ENCODE assay signal across 13 cellular contexts in the genomic region with DNA sequence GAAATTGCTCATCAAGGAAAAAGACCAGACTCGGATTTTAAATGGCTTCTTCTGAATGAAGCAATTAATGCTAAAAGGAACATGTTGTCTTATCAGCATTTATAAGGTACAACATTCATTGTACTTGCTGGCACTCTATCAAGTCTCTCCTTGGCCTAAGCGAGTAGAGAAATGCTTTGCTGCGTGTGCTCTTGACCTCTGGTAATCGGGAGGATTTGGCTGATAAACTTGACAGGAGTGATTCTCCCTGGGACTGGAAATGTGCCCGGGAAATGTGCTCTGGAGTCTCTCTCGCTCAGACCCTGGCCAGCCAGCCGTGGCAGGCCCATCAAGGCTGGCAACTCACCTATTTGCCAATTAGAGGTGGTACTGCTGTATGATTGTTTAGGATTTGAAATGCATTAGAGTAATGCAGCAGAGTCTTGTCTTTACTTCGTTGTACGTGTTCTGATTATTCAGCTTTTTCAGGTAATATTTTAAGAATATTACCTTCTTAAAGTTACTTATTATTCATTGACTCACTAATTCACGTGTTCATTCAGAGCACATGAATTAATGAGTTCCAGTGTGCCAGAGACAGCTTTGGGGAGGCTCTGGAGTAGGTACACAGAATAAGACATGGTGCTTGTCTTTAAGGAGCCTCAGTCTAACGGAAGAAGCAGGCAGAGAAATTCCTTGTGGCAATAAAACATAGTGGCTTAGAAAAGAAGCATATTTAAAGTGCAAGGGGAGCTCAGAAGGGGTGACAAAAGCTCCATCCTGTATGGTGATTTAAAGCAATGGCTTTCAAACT. TPM values are rescaled to one million over a fixed set of nuclear protein-coding genes. Genes with fewer than 3 reads are reported as not detected.
A peak's percentile ranks its signal among the peaks of the same experiment; 100 is the strongest.
DNase-seq lines count a peak whose midpoint lies in the region; ATAC-seq and TF ChIP-seq lines count a peak whose summit lies in the region.
"Had no signal": no experiment of that assay in that cellular context is flagged by ENCODE, and none has a peak within 500 bp of the region (broad histone marks: within the 10 kb centered on the region; RNA-seq: fewer than 3 reads in every experiment).

No MANE protein-coding gene starts in this region.

- no peak overlapping the region for H3K4me3 ChIP-seq in smooth muscle cell
- H3K4me3 ChIP-seq in GM23338, result no peak overlapping the region

- H3K27me3 ChIP-seq in smooth muscle cell (ENCODE audit: low read depth) (no peaks in the 10 kb centered on the region), GM23338 (ENCODE audit: insufficient read depth) (no peaks in the 10 kb centered on the region)

- peak overlapping the region; percentile 79 for H2AFZ ChIP-seq in smooth muscle cell (ENCODE audit: low read depth)
- H2AFZ ChIP-seq in GM23338, result no peak overlapping the region

- no peaks in the 10 kb centered on the region for H3K79me2 ChIP-seq in smooth muscle cell (ENCODE audit: low read depth)
- H3K79me2 ChIP-seq in GM23338 (replicated peaks; ENCODE audit: insufficient read depth), result no peaks in the 10 kb centered on the region

- ATAC-seq in left colon (peak; percentile 35), GM23338 (no peak)
- no peak for ATAC-seq in activated T-helper 17 cell treated with anti-CD3 and anti-CD28 coated beads, Interleukin-2, amount 50 U/mL, for 72 hours (replicated peaks)

- H3K27me3 Mint-ChIP-seq in activated T-helper 17 cell treated with anti-CD3 and anti-CD28 coated beads, Interleukin-2, amount 50 U/mL, for 72 hours, result no peaks in the 10 kb centered on the region
- H3K27me3 Mint-ChIP-seq in osteocyte (ENCODE audit: unreplicated experiment) (peaks cover 3% of the 10 kb centered on the region), GM23338 (ENCODE audit: insufficient read depth, low read depth, poor library complexity) (peaks cover 2% of the 10 kb centered on the region)
- H3K27me3 Mint-ChIP-seq: activated naive CD4-positive, alpha-beta T cell treated with anti-CD3 and anti-CD28 coated beads, Interleukin-2, amount 50 U/mL, for 24 hours had no signal

- H3F3A ChIP-seq in smooth muscle cell (ENCODE audit: low read depth), result no peaks in the 10 kb centered on the region
- H3F3A ChIP-seq in GM23338 (replicated peaks; ENCODE audit: low read depth), result no peaks in the 10 kb centered on the region

- H3K36me3 ChIP-seq in smooth muscle cell (ENCODE audit: low read depth) (no peaks in the 10 kb centered on the region), GM23338 (ENCODE audit: insufficient read depth) (no peaks in the 10 kb centered on the region)

- no peak for TF ChIP-seq CTCF in smooth muscle cell (IDR thresholded peaks at IDR 0.05; ENCODE audit: borderline replicate concordance, insufficient read depth, poor library complexity, severe bottlenecking)
- no peak for TF ChIP-seq CTCF in osteocyte (IDR thresholded peaks at IDR 0.05)
- no peak for TF ChIP-seq CTCF in GM13976 (IDR thresholded peaks at IDR 0.05; ENCODE audit: borderline replicate concordance, control extremely low read depth, extremely low read depth, insufficient read depth, missing control alignments)
- no peak for TF ChIP-seq CTCF in GM23338 (conservative IDR thresholded peaks at IDR 0.05; ENCODE audit: low read depth in 2 of 2)

- no peaks in the 10 kb centered on the region for H4K20me1 ChIP-seq in smooth muscle cell (ENCODE audit: low read depth)
- H4K20me1 ChIP-seq in GM23338 (replicated peaks; ENCODE audit: insufficient read depth), result no peaks in the 10 kb centered on the region

- no peak overlapping the region for H3K27ac Mint-ChIP-seq in activated T-helper 17 cell treated with anti-CD3 and anti-CD28 coated beads, Interleukin-2, amount 50 U/mL, for 72 hours
- no peak overlapping the region for H3K27ac Mint-ChIP-seq in osteocyte (ENCODE audit: unreplicated experiment)
- no peak overlapping the region for H3K27ac Mint-ChIP-seq in GM23338
- H3K27ac Mint-ChIP-seq: activated naive CD4-positive, alpha-beta T cell treated with anti-CD3 and anti-CD28 coated beads, Interleukin-2, amount 50 U/mL, for 24 hours had no signal

- H3K9me2 ChIP-seq in GM23338 (ENCODE audit: insufficient read depth), result 0 out of 2 replicates have a peak, but pooled peaks cover 2% of the 10 kb centered on the region

- DNase-seq in M059J (ENCODE audit: low read depth) (peak; percentile 18), astrocyte of the hippocampus (ENCODE audit: low read depth, low spot score) (peak; percentile 40), left colon (peak in 1 of 2 donors; percentile 47), smooth muscle cell (lab: John Stamatoyannopoulos, UW; ENCODE audit: unreplicated experiment) (no peak), osteocyte (ENCODE audit: extremely low spot score, unreplicated experiment) (no peak), GM13976 (ENCODE audit: low spot score) (no peak), GM23338 (ENCODE audit: low spot score) (no peak)
- DNase-seq: EL, H7, NCI-H1048, RPMI8226 had no signal

- H3K9me3 ChIP-seq in smooth muscle cell (replicated peaks; ENCODE audit: low read depth), result no peaks in the 10 kb centered on the region

- no peaks in the 10 kb centered on the region for H3K36me3 Mint-ChIP-seq in activated T-helper 17 cell treated with anti-CD3 and anti-CD28 coated beads, Interleukin-2, amount 50 U/mL, for 72 hours (ENCODE audit: low read depth)
- no peaks in the 10 kb centered on the region for H3K36me3 Mint-ChIP-seq in osteocyte (ENCODE audit: unreplicated experiment)
- H3K36me3 Mint-ChIP-seq in GM23338 (ENCODE audit: low read depth), result no peaks in the 10 kb centered on the region

- peak overlapping the region; percentile 55 for H3K4me2 ChIP-seq in smooth muscle cell
- H3K4me2 ChIP-seq in GM23338, result no peak overlapping the region

- H3K9ac ChIP-seq in smooth muscle cell (ENCODE audit: low read depth), result no peak overlapping the region

- H3K9me3 Mint-ChIP-seq in activated T-helper 17 cell treated with anti-CD3 and anti-CD28 coated beads, Interleukin-2, amount 50 U/mL, for 72 hours, result no peaks in the 10 kb centered on the region
- H3K9me3 Mint-ChIP-seq in osteocyte (ENCODE audit: unreplicated experiment) (no peaks in the 10 kb centered on the region), GM23338 (peaks cover 3% of the 10 kb centered on the region)
- H3K9me3 Mint-ChIP-seq: activated naive CD4-positive, alpha-beta T cell treated with anti-CD3 and anti-CD28 coated beads, Interleukin-2, amount 50 U/mL, for 24 hours had no signal

- H3K27ac ChIP-seq in smooth muscle cell (ENCODE audit: low read depth), result no peak overlapping the region
- no peak overlapping the region for H3K27ac ChIP-seq in GM23338 (ENCODE audit: low read depth)

- in situ Hi-C loops in GM13976 (cut with MboI; ENCODE audit: low sequenced_read_pairs, unreplicated experiment), result no loop called here

- H3K4me1 ChIP-seq in smooth muscle cell (ENCODE audit: low read depth) (no peaks in the 10 kb centered on the region), GM23338 (ENCODE audit: insufficient read depth) (no peaks in the 10 kb centered on the region; the same call in 1 of the 2 replicates)

- H3K4me3 Mint-ChIP-seq in activated T-helper 17 cell treated with anti-CD3 and anti-CD28 coated beads, Interleukin-2, amount 50 U/mL, for 72 hours, result no peak overlapping the region
- H3K4me3 Mint-ChIP-seq in osteocyte (ENCODE audit: unreplicated experiment) (no peak overlapping the region), GM23338 (no peak overlapping the region)
- H3K4me3 Mint-ChIP-seq: activated naive CD4-positive, alpha-beta T cell treated with anti-CD3 and anti-CD28 coated beads, Interleukin-2, amount 50 U/mL, for 24 hours had no signal

- 40% methylated on average over 11 of the region's 11 CpGs for WGBS in smooth muscle cell (ENCODE audit: low lambda C conversion rate)

- H3K4me1 Mint-ChIP-seq in activated T-helper 17 cell treated with anti-CD3 and anti-CD28 coated beads, Interleukin-2, amount 50 U/mL, for 72 hours, result no peaks in the 10 kb centered on the region
- peaks cover 2% of the 10 kb centered on the region for H3K4me1 Mint-ChIP-seq in osteocyte (ENCODE audit: unreplicated experiment)
- H3K4me1 Mint-ChIP-seq in GM23338, result peaks cover 2% of the 10 kb centered on the region; the same call in 2 of the 3 replicates
- H3K4me1 Mint-ChIP-seq: activated naive CD4-positive, alpha-beta T cell treated with anti-CD3 and anti-CD28 coated beads, Interleukin-2, amount 50 U/mL, for 24 hours had no signal

- intact Hi-C loops in left colon (cut with DNase I, micrococcal nuclease), result no loop called here

RNA-seq across cellular contexts. Expression of a gene that starts 48.0 kb away (rescaled TPM):
- 0.42 and 2.9 TPM in 2 replicates for total RNA-seq in M059J (2014; rRNA removed; shearing (Covaris generic))
- total RNA-seq in left colon, result 1 to 10 TPM; 1.1 to 2.7 TPM
- total RNA-seq in smooth muscle cell, result 1.2 and 3.2 TPM in 2 replicates
- 0.65 and 1.3 TPM in 2 replicates for polyA plus RNA-seq in smooth muscle cell
- total RNA-seq in activated T-helper 17 cell treated with anti-CD3 and anti-CD28 coated beads, Interleukin-2, amount 50 U/mL, for 72 hours, result 10 to 100 TPM in 1 of 2 donors, 1 to 10 TPM in 1; 6.0 to 14.7 TPM
- total RNA-seq in osteocyte, result 0.46 and 1.6 TPM in 2 replicates
- 0.35 and 1.7 TPM in 2 replicates for total RNA-seq in GM23338 (2014; rRNA removed; shearing (Covaris generic))
- polyA plus RNA-seq in GM23338 (2016; fragmentation: Nextera tagmentation; extraction: Ambion mirVana), result 0.26 and 0.74 TPM in 2 replicates

Comparison
In these comparisons a context has a peak if more than half of its experiments do, and no peak if none do; other contexts are left out.
1. DNase-seq: peak in M059J (single experiment) and astrocyte of the hippocampus (single experiment); none in smooth muscle cell (single experiment), osteocyte (single experiment), GM13976 (single experiment) and GM23338 (single experiment).